In genomic region chr12:132162508-132163031, GRCh38 we compare ENCODE assay signal across 9 cellular contexts. TPM values are rescaled to one million over a fixed set of nuclear protein-coding genes. Genes with fewer than 3 reads are reported as not detected.
A peak's percentile ranks its signal among the peaks of the same experiment; 100 is the strongest.
DNase-seq lines count a peak whose midpoint lies in the region; ATAC-seq and TF ChIP-seq lines count a peak whose summit lies in the region.
"Had no signal": no experiment of that assay in that cellular context is flagged by ENCODE, and none has a peak within 500 bp of the region (broad histone marks: within the 10 kb centered on the region; RNA-seq: fewer than 3 reads in every experiment).

No MANE protein-coding gene starts in this region.

- H3K27me3 ChIP-seq in RWPE2 (ENCODE audit: insufficient read depth, poor library complexity, severe bottlenecking), result no peaks in the 10 kb centered on the region

- CTCF ChIA-PET in activated CD4-positive, alpha-beta T cell treated with anti-CD3 and anti-CD28 coated beads for 36 hours (lab: Charles Lee), result interaction anchor here (0.7 to 1.1 kb wide), 3 partner anchors 32 to 398 kb away, joined by 3 to 4 read pairs (median 3); no protein-coding TSS in a partner anchor

- H3K9me3 Mint-ChIP-seq in activated CD4-positive, alpha-beta T cell treated with anti-CD3 and anti-CD28 coated beads for 36 hours (ENCODE audit: low read depth), result no peaks in the 10 kb centered on the region
- peaks cover 7 to 13% of the 10 kb centered on the region in 2 donors for H3K9me3 Mint-ChIP-seq in stimulated activated naive CD8-positive, alpha-beta T cell treated with anti-CD3 and anti-CD28 coated beads, Interleukin-15, amount 100 ng/mL, for 72 hours

- H3K36me3 Mint-ChIP-seq in activated CD4-positive, alpha-beta T cell treated with anti-CD3 and anti-CD28 coated beads for 36 hours (ENCODE audit: low read depth), result no peaks in the 10 kb centered on the region

- H3K27ac ChIP-seq in RWPE2 (ENCODE audit: poor library complexity, severe bottlenecking), result no peak overlapping the region

- no peak overlapping the region for H3K4me3 ChIP-seq in RWPE2 (ENCODE audit: severe bottlenecking)

- H3K4me1 ChIP-seq in RWPE2 (ENCODE audit: insufficient read depth, poor library complexity, severe bottlenecking), result peaks cover 3% of the 10 kb centered on the region
- H3K4me1 ChIP-seq: Caco-2 had no signal

- peaks cover 14% of the 10 kb centered on the region for H3K4me1 Mint-ChIP-seq in activated CD4-positive, alpha-beta T cell treated with anti-CD3 and anti-CD28 coated beads for 36 hours
- peaks cover 25% of the 10 kb centered on the region for H3K4me1 Mint-ChIP-seq in stimulated activated naive CD8-positive, alpha-beta T cell treated with anti-CD3 and anti-CD28 coated beads, Interleukin-15, amount 100 ng/mL, for 72 hours

- no peak overlapping the region for H3K4me3 Mint-ChIP-seq in activated CD4-positive, alpha-beta T cell treated with anti-CD3 and anti-CD28 coated beads for 36 hours
- H3K4me3 Mint-ChIP-seq in stimulated activated naive CD8-positive, alpha-beta T cell treated with anti-CD3 and anti-CD28 coated beads, Interleukin-15, amount 100 ng/mL, for 72 hours, result peak overlapping the region; percentile 21 to 73

- H3K36me3 ChIP-seq in RWPE2 (ENCODE audit: low read depth), result no peaks in the 10 kb centered on the region

- no peak for DNase-seq in activated CD4-positive, alpha-beta T cell treated with anti-CD3 and anti-CD28 coated beads for 36 hours
- no peak for DNase-seq in activated CD4-positive, alpha-beta T cell treated with anti-CD3 and anti-CD28 coated beads, Interleukin-2, amount 50 U/mL, for 4 hours
- DNase-seq in RWPE2 (ENCODE audit: low spot score) (no peak), fibroblast of the conjunctiva (ENCODE audit: low read depth) (peak; percentile 43), OCI-M2 (lab: John Stamatoyannopoulos, UW; ENCODE audit: unreplicated experiment) (no peak), NCI-H187 treated with DMSO at 0.1 percent for 48 hours (lab: John Stamatoyannopoulos, UW) (no peak)
- no peak for DNase-seq in stimulated activated naive CD8-positive, alpha-beta T cell treated with anti-CD3 and anti-CD28 coated beads, Interleukin-15, amount 100 ng/mL, for 72 hours
- DNase-seq: Caco-2 had no signal

- POLR2A ChIA-PET in activated CD4-positive, alpha-beta T cell treated with anti-CD3 and anti-CD28 coated beads for 36 hours (lab: Charles Lee), result no interaction called here

- no peak overlapping the region for H3K27ac Mint-ChIP-seq in activated CD4-positive, alpha-beta T cell treated with anti-CD3 and anti-CD28 coated beads for 36 hours
- H3K27ac Mint-ChIP-seq in stimulated activated naive CD8-positive, alpha-beta T cell treated with anti-CD3 and anti-CD28 coated beads, Interleukin-15, amount 100 ng/mL, for 72 hours, result no peak overlapping the region

- intact Hi-C loops in activated CD4-positive, alpha-beta T cell treated with anti-CD3 and anti-CD28 coated beads for 36 hours (cut with DNase I, micrococcal nuclease), result no loop called here

- TF ChIP-seq CTCF in RWPE2 (IDR thresholded peaks at IDR 0.05; ENCODE audit: poor library complexity, severe bottlenecking), result peak; percentile 5

- ATAC-seq in activated CD4-positive, alpha-beta T cell treated with anti-CD3 and anti-CD28 coated beads for 36 hours, result peak; percentile 28
- ATAC-seq in RWPE2 (ENCODE audit: low read depth), result peak; percentile 73
- peak; percentile 77 for ATAC-seq in stimulated activated naive CD8-positive, alpha-beta T cell treated with anti-CD3 and anti-CD28 coated beads, Interleukin-15, amount 100 ng/mL, for 72 hours
- no peak for ATAC-seq in esophagus mucosa

- H3K9me3 ChIP-seq in RWPE2 (ENCODE audit: severe bottlenecking), result no peaks in the 10 kb centered on the region
- H3K9me3 ChIP-seq: Caco-2 had no signal

- no peaks in the 10 kb centered on the region for H3K27me3 Mint-ChIP-seq in activated CD4-positive, alpha-beta T cell treated with anti-CD3 and anti-CD28 coated beads for 36 hours
- H3K27me3 Mint-ChIP-seq in stimulated activated naive CD8-positive, alpha-beta T cell treated with anti-CD3 and anti-CD28 coated beads, Interleukin-15, amount 100 ng/mL, for 72 hours, result peaks cover 20% of the 10 kb centered on the region

RNA-seq across cellular contexts. Expression of gene NOC4L, which starts 18.3 kb away (rescaled TPM):
- total RNA-seq in activated CD4-positive, alpha-beta T cell treated with anti-CD3 and anti-CD28 coated beads for 36 hours, result 10 to 100 TPM; 30.5 to 35.7 TPM
- 18.1 TPM for total RNA-seq in esophagus mucosa

RNA-seq across cellular contexts. Expression of gene DDX51, which starts 18.5 kb away (rescaled TPM):
- total RNA-seq in activated CD4-positive, alpha-beta T cell treated with anti-CD3 and anti-CD28 coated beads for 36 hours, result 10 to 100 TPM; 19.2 to 31.4 TPM
- 9.0 TPM for total RNA-seq in esophagus mucosa
